In genomic region chr10:57806675-57807074, GRCh38 we compare ENCODE assay signal across 33 cellular contexts.
"Had no signal": no experiment of that assay in that cellular context is flagged by ENCODE, and none has a peak within 500 bp of the region (broad histone marks: within the 10 kb centered on the region; RNA-seq: fewer than 3 reads in every experiment).

No MANE protein-coding gene starts in this region.

- H3K4me1 ChIP-seq: adrenal gland, ascending aorta, body of pancreas, breast epithelium had no signal

- H3K27me3 ChIP-seq: adrenal gland, ascending aorta, body of pancreas, brain microvascular endothelial cell, breast epithelium, cardiac muscle cell had no signal

- H3K4me3 ChIP-seq: adrenal gland, ascending aorta, body of pancreas, breast epithelium, cardiac muscle cell had no signal

- DNase-seq: activated effector memory CD4-positive, alpha-beta T cell treated with anti-CD3 and anti-CD28 coated beads, Interleukin-2, amount 50 U/mL, for 16 hours; activated effector memory CD4-positive, alpha-beta T cell treated with Interleukin-2 at 50 U/mL for 16 hours; activated gamma-delta T cell; activated gamma-delta T cell treated with Interleukin-2 at 50 U/mL for 16 hours; activated naive CD4-positive, alpha-beta T cell; activated naive CD4-positive, alpha-beta T cell treated with anti-CD3 and anti-CD28 coated beads for 36 hours; activated naive CD4-positive, alpha-beta T cell treated with anti-CD3 and anti-CD28 coated beads, Interleukin-2, amount 10 ng/mL, durations not matched to agents 7 days and 5 days; activated naive CD4-positive, alpha-beta T cell treated with anti-CD3 and anti-CD28 coated beads, Interleukin-2, amount 50 U/mL, for 16 hours; activated naive CD4-positive, alpha-beta T cell treated with Interleukin-2 at 50 U/mL for 16 hours; activated naive CD8-positive, alpha-beta T cell treated with anti-CD3 and anti-CD28 coated beads for 36 hours; activated naive CD8-positive, alpha-beta T cell treated with anti-CD3 and anti-CD28 coated beads, Interleukin-2, amount 10 ng/mL, durations not matched to agents 7 days and 5 days; activated naive CD8-positive, alpha-beta T cell treated with anti-CD3 and anti-CD28 coated beads, Interleukin-2, amount 50 U/mL, for 24 hours; activated T-cell treated with anti-CD3 and anti-CD28 coated beads, Interleukin-2, amount 50 U/mL, for 4 hours; activated T-cell treated with anti-CD3 and anti-CD28 coated beads, Interleukin-2, amount 50 U/mL, for 48 hours; activated T-cell treated with anti-CD3 and anti-CD28 coated beads, Interleukin-2, amount 50 U/mL, for 72 hours; adrenal gland; amniotic stem cell; amygdala; anterior cingulate cortex; aorta; body of pancreas; brain microvascular endothelial cell; caudate nucleus; central memory CD4-positive, alpha-beta T cell; cerebellar nuclear complex had no signal

- H3K27ac ChIP-seq: adrenal gland, ascending aorta, body of pancreas, brain microvascular endothelial cell, breast epithelium, cardiac muscle cell had no signal

- H3K9me3 ChIP-seq: adrenal gland, ascending aorta, body of pancreas had no signal

- FAIRE-seq: astrocyte, bronchial epithelial cell, colon had no signal

- ATAC-seq: activated naive CD4-positive, alpha-beta T cell treated with anti-CD3 and anti-CD28 coated beads, Interleukin-2, amount 50 U/mL, for 72 hours; activated naive CD8-positive, alpha-beta T cell treated with anti-CD3 and anti-CD28 coated beads, Interleukin-2, amount 50 U/mL, for 24 hours; activated T-cell treated with anti-CD3 and anti-CD28 coated beads, Interleukin-2, amount 50 U/mL, for 4 hours; activated T-cell treated with anti-CD3 and anti-CD28 coated beads, Interleukin-2, amount 50 U/mL, for 72 hours; activated T-helper 17 cell treated with anti-CD3 and anti-CD28 coated beads, Interleukin-2, amount 50 U/mL, for 72 hours; body of pancreas had no signal

- H3K36me3 ChIP-seq: adrenal gland, ascending aorta, brain microvascular endothelial cell, cardiac muscle cell had no signal
